In genomic region chr22:23109079-23109347, GRCh38 we compare ENCODE assay signal across 35 cellular contexts. TPM values are rescaled to one million over a fixed set of nuclear protein-coding genes. Genes with fewer than 3 reads are reported as not detected.
"Had no signal": no experiment of that assay in that cellular context is flagged by ENCODE, and none has a peak within 500 bp of the region (broad histone marks: within the 10 kb centered on the region; RNA-seq: fewer than 3 reads in every experiment).

No MANE protein-coding gene starts in this region.

- FAIRE-seq: endometrium, islet of Langerhans, urothelium cell line had no signal

- H3K27me3 Mint-ChIP-seq: naive thymus-derived CD4-positive, alpha-beta T cell had no signal

- ATAC-seq: heart right ventricle; left cardiac atrium; left lung; mucosa of descending colon; naive thymus-derived CD4-positive, alpha-beta T cell; stimulated activated effector memory CD8-positive, alpha-beta T cell treated with anti-CD3 and anti-CD28 coated beads, Interleukin-12 subunit alpha, Interleukin-12 subunit beta, amount 100 ng/mL, for 72 hours had no signal

- H3K9ac ChIP-seq: neural progenitor cell had no signal

- H3K4me2 ChIP-seq: neural progenitor cell had no signal

- H3K36me3 ChIP-seq: colonic mucosa, esophagus squamous epithelium, heart right ventricle, left lung, neural progenitor cell, prostate gland, right atrium auricular region, sigmoid colon, stomach, thoracic aorta, tibial nerve, upper lobe of left lung had no signal

- H3K4me1 ChIP-seq: colonic mucosa, esophagus squamous epithelium, left lung, neural progenitor cell, prostate gland, upper lobe of left lung had no signal

- H3K9me3 Mint-ChIP-seq: dendritic cell treated with granulocyte-macrophage colony-stimulating factor and Interleukin-4, amounts not matched to agents 40 ng/mL and 50 ng/mL, for 4 days; mesothelial cell of epicardium; naive thymus-derived CD4-positive, alpha-beta T cell; nephron; neural progenitor cell; stimulated activated effector memory CD8-positive, alpha-beta T cell treated with anti-CD3 and anti-CD28 coated beads, Interleukin-12 subunit alpha, Interleukin-12 subunit beta, amount 100 ng/mL, for 72 hours had no signal

- H2AFZ ChIP-seq: neural progenitor cell had no signal

- H3K27ac Mint-ChIP-seq: dendritic cell treated with granulocyte-macrophage colony-stimulating factor and Interleukin-4, amounts not matched to agents 40 ng/mL and 50 ng/mL, for 4 days; mesothelial cell of epicardium; naive thymus-derived CD4-positive, alpha-beta T cell; nephron; neural progenitor cell had no signal

- H3K4me1 Mint-ChIP-seq: naive thymus-derived CD4-positive, alpha-beta T cell; stimulated activated effector memory CD8-positive, alpha-beta T cell treated with anti-CD3 and anti-CD28 coated beads, Interleukin-12 subunit alpha, Interleukin-12 subunit beta, amount 100 ng/mL, for 72 hours had no signal

- H3K9me3 ChIP-seq: colonic mucosa, esophagus squamous epithelium, heart right ventricle, left lung, mucosa of descending colon, prostate gland, right atrium auricular region, sigmoid colon, stomach, thoracic aorta, tibial nerve, upper lobe of left lung had no signal

- H3K4me3 ChIP-seq: colonic mucosa, esophagus squamous epithelium, heart right ventricle, left lung, mucosa of descending colon, neural progenitor cell, prostate gland, right atrium auricular region, sigmoid colon, stomach, thoracic aorta, tibial nerve, upper lobe of left lung had no signal

- H3K36me3 Mint-ChIP-seq: mesothelial cell of epicardium; naive thymus-derived CD4-positive, alpha-beta T cell; stimulated activated effector memory CD8-positive, alpha-beta T cell treated with anti-CD3 and anti-CD28 coated beads, Interleukin-12 subunit alpha, Interleukin-12 subunit beta, amount 100 ng/mL, for 72 hours had no signal

- H3K27me3 ChIP-seq: colonic mucosa, esophagus squamous epithelium, heart right ventricle, left lung, neural progenitor cell, right atrium auricular region, sigmoid colon, stomach, tibial nerve, upper lobe of left lung had no signal

- H3K4me3 Mint-ChIP-seq: dendritic cell treated with granulocyte-macrophage colony-stimulating factor and Interleukin-4, amounts not matched to agents 40 ng/mL and 50 ng/mL, for 4 days; mesothelial cell of epicardium; naive thymus-derived CD4-positive, alpha-beta T cell; nephron; neural progenitor cell; stimulated activated effector memory CD8-positive, alpha-beta T cell treated with anti-CD3 and anti-CD28 coated beads, Interleukin-12 subunit alpha, Interleukin-12 subunit beta, amount 100 ng/mL, for 72 hours had no signal

- DNase-seq: colonic mucosa; effector memory CD4-positive, alpha-beta T cell; erythroblast; esophagus squamous epithelium; foreskin melanocyte; glutamatergic neuron; heart right ventricle; hippocampal formation; left cardiac atrium; left lung; mesenchymal stem cell; mucosa of descending colon; naive thymus-derived CD4-positive, alpha-beta T cell; nucleus accumbens; sigmoid colon; stimulated activated CD4-positive, alpha-beta T cell treated with anti-CD3 and anti-CD28 coated beads, Interleukin-2, amount 100 ng/mL, for 24 hours; stimulated activated CD4-positive, alpha-beta T cell treated with anti-CD3 and anti-CD28 coated beads, Interleukin-4, amount 100 ng/mL, for 24 hours; stimulated activated naive CD4-positive, alpha-beta T cell treated with Interleukin-2 at 50 U/mL for 16 hours; stomach had no signal

- H3K27ac ChIP-seq: colonic mucosa, esophagus squamous epithelium, heart right ventricle, left lung, neural progenitor cell, prostate gland, right atrium auricular region, sigmoid colon, thoracic aorta, tibial nerve, upper lobe of left lung had no signal

RNA-seq across cellular contexts. Expression of gene RSPH14, which starts 32.8 kb away (rescaled TPM):
- total RNA-seq: esophagus squamous epithelium, left cardiac atrium, lung microvascular endothelial cell, osteocyte, right atrium auricular region, stomach, subcutaneous adipose tissue had no signal

RNA-seq across cellular contexts. Expression of gene GNAZ, which starts 38.7 kb away (rescaled TPM):
- polyA plus RNA-seq: naive thymus-derived CD4-positive, alpha-beta T cell had no signal
